15 cellular contexts compared by ENCODE assay signal in the genomic region with DNA sequence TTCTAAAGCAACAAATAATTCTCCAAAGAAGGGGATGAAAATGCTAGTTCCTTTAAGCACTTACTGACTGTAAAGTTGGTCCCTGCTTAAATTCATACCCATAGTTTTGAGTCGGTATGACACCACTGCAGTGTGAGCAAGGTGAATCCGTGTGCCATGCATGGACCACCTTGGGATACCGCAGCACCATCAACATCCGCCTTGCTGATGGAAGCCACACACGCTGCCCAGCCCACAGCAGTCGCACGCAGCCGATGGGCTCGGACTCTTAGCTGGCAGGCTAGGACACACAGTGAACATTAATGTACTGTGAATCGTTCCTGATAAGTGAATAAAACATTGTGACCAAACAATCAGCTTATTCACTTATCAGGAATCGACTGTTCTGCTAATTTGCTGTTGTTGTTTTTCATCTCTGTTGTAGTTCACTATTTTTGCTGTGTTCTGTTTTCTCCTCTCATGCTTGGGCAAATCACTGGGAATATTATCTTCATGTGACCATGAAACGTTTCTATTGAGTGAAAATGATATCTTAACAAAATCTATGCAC.
DNase-seq lines count a peak whose midpoint lies in the region; ATAC-seq and TF ChIP-seq lines count a peak whose summit lies in the region.
"Had no signal": no experiment of that assay in that cellular context is flagged by ENCODE, and none has a peak within 500 bp of the region (broad histone marks: within the 10 kb centered on the region; RNA-seq: fewer than 3 reads in every experiment).

No MANE protein-coding gene starts in this region.

- H3K4me1 ChIP-seq in cardiac muscle cell (ENCODE audit: low read depth) (peaks cover 29% of the 10 kb centered on the region), right cardiac atrium (ENCODE audit: control insufficient read depth, insufficient read depth, low read length) (peaks cover 2% of the 10 kb centered on the region), mesodermal cell (ENCODE audit: control insufficient read depth, insufficient read depth, low read length, poor library complexity, severe bottlenecking) (peaks cover 61% of the 10 kb centered on the region)

- no peak overlapping the region for H3K27ac Mint-ChIP-seq in MCF 10A (ENCODE audit: low read depth, unreplicated experiment)
- H3K27ac Mint-ChIP-seq: endodermal cell had no signal

- DNase-seq in cardiac muscle cell (ENCODE audit: low read depth in 1 of 2, low spot score in 1 of 2) (no peak), right cardiac atrium (no peak), MCF 10A (ENCODE audit: unreplicated experiment) (no peak), HuH-7.5 (ENCODE audit: low spot score) (no peak)
- DNase-seq in activated CD8-positive, alpha-beta memory T cell treated with anti-CD3 and anti-CD28 coated beads, Interleukin-2, amount 50 U/mL, for 48 hours, result peak; percentile 50
- DNase-seq: activated CD4-positive, alpha-beta T cell treated with anti-CD3 and anti-CD28 coated beads, Interleukin-2, amount 50 U/mL, for 4 hours; endodermal cell; HCEC 1CT; NCI-H446 treated with DMSO at 0.1 percent for 48 hours had no signal

- no TSS peak for BruUV-seq in MCF 10A (replicated peaks; lab: Mats Ljungman, UMichigan)

- H3K9me3 ChIP-seq in cardiac muscle cell (ENCODE audit: low read depth) (no peaks in the 10 kb centered on the region), right cardiac atrium (ENCODE audit: control insufficient read depth, low read length) (no peaks in the 10 kb centered on the region), mesodermal cell (ENCODE audit: control insufficient read depth, low read length) (no peaks in the 10 kb centered on the region)
- H3K9me3 ChIP-seq: lower lobe of right lung had no signal

- CTCF ChIA-PET in MCF 10A (lab: Yijun Ruan, JAX), result no interaction called here

- no peaks in the 10 kb centered on the region for H3K36me3 ChIP-seq in cardiac muscle cell
- no peaks in the 10 kb centered on the region for H3K36me3 ChIP-seq in mesodermal cell (ENCODE audit: control insufficient read depth, insufficient read depth, low read length)

- intact Hi-C loops in right cardiac atrium (cut with DNase I) (no loop called here), MCF 10A (cut with micrococcal nuclease) (no loop called here)

- POLR2A ChIA-PET in MCF 10A (lab: Yijun Ruan, JAX), result no interaction called here

- H3K27me3 ChIP-seq in cardiac muscle cell (no peaks in the 10 kb centered on the region), right cardiac atrium (ENCODE audit: control insufficient read depth, insufficient read depth) (no peaks in the 10 kb centered on the region)

- no peak for TF ChIP-seq CTCF in cardiac muscle cell (IDR thresholded peaks at IDR 0.05; ENCODE audit: low read depth, low read length)
- no peak for TF ChIP-seq CTCF in MCF 10A (IDR thresholded peaks at IDR 0.05; ENCODE audit: unreplicated experiment)

- no peaks in the 10 kb centered on the region for H3K9me3 Mint-ChIP-seq in MCF 10A (ENCODE audit: unreplicated experiment)
- H3K9me3 Mint-ChIP-seq: activated T-helper 2 cell treated with anti-CD3 and anti-CD28 coated beads, Interferon-gamma antibody, Interleukin-2, Interleukin-4, amounts not matched to agents 10 μg/mL and 5 μg/mL and 100 μg/mL, durations not matched to agents 14 hours and 24 hours and 36 hours; endodermal cell; nephron had no signal

- ATAC-seq in right cardiac atrium (no peak), HG03378 (IDR thresholded peaks at IDR 0.05; ENCODE audit: unreplicated experiment) (no peak)

- peaks cover 12% of the 10 kb centered on the region for H3K27me3 Mint-ChIP-seq in MCF 10A (ENCODE audit: insufficient read depth, unreplicated experiment)

- H3K4me3 ChIP-seq in cardiac muscle cell (no peak overlapping the region), right cardiac atrium (ENCODE audit: low read length) (no peak overlapping the region), mesodermal cell (ENCODE audit: extremely low read depth, insufficient read depth, low read length, poor library complexity, severe bottlenecking) (no peak overlapping the region)
- H3K4me3 ChIP-seq: lower lobe of right lung had no signal

- peaks cover 16% of the 10 kb centered on the region for H3K4me1 Mint-ChIP-seq in MCF 10A (ENCODE audit: insufficient read depth, unreplicated experiment)

- no peak overlapping the region for H3K4me3 Mint-ChIP-seq in MCF 10A (ENCODE audit: unreplicated experiment)
- H3K4me3 Mint-ChIP-seq: endodermal cell, nephron had no signal

- H3K27ac ChIP-seq in cardiac muscle cell (peak overlapping the region; percentile 85), right cardiac atrium (ENCODE audit: low read length) (no peak overlapping the region), mesodermal cell (ENCODE audit: low read depth, low read length, severe bottlenecking) (peak overlapping the region; percentile 72), temporal lobe (ENCODE audit: low read depth, low read length) (peak overlapping the region; percentile 12)
- H3K27ac ChIP-seq: lower lobe of right lung had no signal

- 83% methylated on average over 12 of the region's 12 CpGs for WGBS in right cardiac atrium
- WGBS in mesodermal cell (ENCODE audit: insufficient coverage in 2 of 2), 2 experiments, result 92 to 98% methylated on average over 10 to 11 of the region's 12 CpGs

- H3K36me3 Mint-ChIP-seq in MCF 10A (ENCODE audit: insufficient read depth, unreplicated experiment), result no peaks in the 10 kb centered on the region
